Comparison of ENCODE assay signal across 8 cellular contexts in the genomic region with DNA sequence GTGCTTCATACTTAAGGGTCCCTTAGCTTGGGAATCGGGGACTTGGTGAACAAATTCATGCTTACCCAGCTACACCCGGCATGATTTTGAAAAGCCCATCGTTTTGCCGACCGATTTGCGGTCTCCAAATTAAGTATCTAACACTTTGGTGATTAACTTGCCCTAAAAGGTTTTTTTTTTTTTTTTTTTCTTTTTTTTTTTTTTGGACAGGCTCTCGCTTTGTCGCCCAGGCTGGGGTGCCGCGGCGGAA. TPM values are rescaled to one million over a fixed set of nuclear protein-coding genes. Genes with fewer than 3 reads are reported as not detected.
DNase-seq lines count a peak whose midpoint lies in the region; ATAC-seq, FAIRE-seq and TF ChIP-seq lines count a peak whose summit lies in the region.

No MANE protein-coding gene starts in this region.

- H3K9me3 ChIP-seq in HUES48 (ENCODE audit: control insufficient read depth, insufficient read depth, low read length) (no peaks in the 10 kb centered on the region), mucosa of stomach (ENCODE audit: control insufficient read depth, low read length) (no peaks in the 10 kb centered on the region)

- FAIRE-seq in bronchial epithelial cell (lab: Jason Lieb, UNC): no peak

- no peak for TF ChIP-seq CTCF in 22Rv1 (IDR thresholded peaks at IDR 0.05)
- no peak for TF ChIP-seq CTCF in bronchial epithelial cell (IDR thresholded peaks at IDR 0.05; ENCODE audit: insufficient read depth, low read length, severe bottlenecking)

- H3K27me3 ChIP-seq in HUES48 (ENCODE audit: control insufficient read depth, insufficient read depth, low read length) (no peaks in the 10 kb centered on the region), bronchial epithelial cell (ENCODE audit: control insufficient read depth, insufficient read depth, low read length) (no peaks in the 10 kb centered on the region), mucosa of stomach (ENCODE audit: control insufficient read depth, insufficient read depth, low read length) (no peaks in the 10 kb centered on the region)

- H3K4me3 ChIP-seq in HUES48 (ENCODE audit: low read depth, low read length) (peak overlapping the region; percentile 98), bronchial epithelial cell (ENCODE audit: low read depth, low read length) (peak overlapping the region; percentile 83), mucosa of stomach (ENCODE audit: low read length) (peak overlapping the region; percentile 80)

- H3K9ac ChIP-seq in HUES48 (ENCODE audit: low read depth, low read length) (peak overlapping the region; percentile 82), mucosa of stomach (ENCODE audit: low read length) (peak overlapping the region; percentile 92)

- H3K36me3 ChIP-seq in HUES48 (ENCODE audit: control insufficient read depth, insufficient read depth, low read length): peaks cover 35% of the 10 kb centered on the region
- peaks cover 16% of the 10 kb centered on the region for H3K36me3 ChIP-seq in bronchial epithelial cell (ENCODE audit: control insufficient read depth, insufficient read depth, low read length)
- peaks cover 7% of the 10 kb centered on the region for H3K36me3 ChIP-seq in mucosa of stomach (ENCODE audit: control insufficient read depth, insufficient read depth, low read length)

- ATAC-seq in GM18505 (IDR thresholded peaks at IDR 0.05; ENCODE audit: unreplicated experiment) (no peak), HG03571 (IDR thresholded peaks at IDR 0.05; ENCODE audit: unreplicated experiment) (no peak)

- no peak for TF ChIP-seq POLR2A in GM18505 (IDR thresholded peaks at IDR 0.05; ENCODE audit: borderline replicate concordance, extremely low read depth, insufficient read depth, insufficient read length)

- H3K4me1 ChIP-seq in HUES48 (ENCODE audit: control insufficient read depth, insufficient read depth, low read length): peaks cover 15% of the 10 kb centered on the region
- H3K4me1 ChIP-seq in mucosa of stomach (ENCODE audit: control insufficient read depth, insufficient read depth, low read length): peaks cover 25% of the 10 kb centered on the region

- peak overlapping the region; percentile 97 for H3K27ac ChIP-seq in 22Rv1
- H3K27ac ChIP-seq in HUES48 (ENCODE audit: low read depth, low read length): peak overlapping the region; percentile 97

- peak; percentile 27 for DNase-seq in bronchial epithelial cell (ENCODE audit: low read depth)
- DNase-seq in pons (ENCODE audit: low spot score): no peak
- DNase-seq in medulla oblongata (ENCODE audit: extremely low spot score): no peak

RNA-seq across cellular contexts. Expression of a gene that starts 0.8 kb away (rescaled TPM):
- 140 and 280 TPM in 2 replicates for total RNA-seq in bronchial epithelial cell

RNA-seq across cellular contexts. Expression of a gene that starts 52.0 kb away (rescaled TPM):
- total RNA-seq in bronchial epithelial cell: 18.9 and 20.0 TPM in 2 replicates
